Comparison of ENCODE assay signal across 22 cellular contexts in genomic region chr19:29630661-29631060, GRCh38. TPM values are rescaled to one million over a fixed set of nuclear protein-coding genes. Genes with fewer than 3 reads are reported as not detected.
DNase-seq lines count a peak whose midpoint lies in the region; ATAC-seq and TF ChIP-seq lines count a peak whose summit lies in the region.
"Had no signal": no experiment of that assay in that cellular context is flagged by ENCODE, and none has a peak within 500 bp of the region (broad histone marks: within the 10 kb centered on the region; RNA-seq: fewer than 3 reads in every experiment).

No MANE protein-coding gene starts in this region.

- H3K27ac Mint-ChIP-seq in neural progenitor cell, result peak overlapping the region; percentile 53
- H3K27ac Mint-ChIP-seq: WTC11 had no signal

- no peaks in the 10 kb centered on the region for H4K20me1 ChIP-seq in neural progenitor cell (ENCODE audit: low read depth)

- H3F3A ChIP-seq in neural progenitor cell (ENCODE audit: low read depth), result peaks cover 11% of the 10 kb centered on the region

- H3K9me3 ChIP-seq in neural progenitor cell (ENCODE audit: low read depth), result no peaks in the 10 kb centered on the region
- H3K9me3 ChIP-seq: body of pancreas, colonic mucosa, esophagus squamous epithelium, vagina had no signal

- DNase-seq in Daoy (ENCODE audit: low read depth) (peak; percentile 29), HCEC 1CT (peak; percentile 9), choroid plexus epithelial cell (ENCODE audit: low read depth) (peak; percentile 52), neural progenitor cell (ENCODE audit: low spot score) (no peak), activated T-cell treated with anti-CD3 and anti-CD28 coated beads for 4 hours (no peak), GM10266 (ENCODE audit: extremely low spot score) (no peak)
- DNase-seq: activated CD4-positive, alpha-beta T cell treated with anti-CD3 and anti-CD28 coated beads, Interleukin-2, amount 50 U/mL, for 48 hours; activated CD8-positive, alpha-beta memory T cell treated with anti-CD3 and anti-CD28 coated beads, Interleukin-2, amount 50 U/mL, for 48 hours; AML-193; body of pancreas; colonic mucosa; esophagus squamous epithelium; left colon; midbrain; NCI-H1694 treated with DMSO at 0.1 percent for 48 hours; NCI-H2171 treated with DMSO at 0.1 percent for 48 hours; NCI-H524 treated with DMSO at 0.1 percent for 48 hours had no signal

- no peaks in the 10 kb centered on the region for H3K36me3 Mint-ChIP-seq in neural progenitor cell
- H3K36me3 Mint-ChIP-seq: WTC11 had no signal

- no peak overlapping the region for H3K27ac ChIP-seq in neural progenitor cell
- H3K27ac ChIP-seq: body of pancreas, colonic mucosa, esophagus squamous epithelium, RWPE1, vagina had no signal

- H3K27me3 Mint-ChIP-seq in neural progenitor cell (ENCODE audit: insufficient read depth, low read depth), result peaks cover 10% of the 10 kb centered on the region

- no peak overlapping the region for H2AFZ ChIP-seq in neural progenitor cell (replicated peaks)

- H3K9me3 Mint-ChIP-seq in neural progenitor cell, result no peaks in the 10 kb centered on the region
- H3K9me3 Mint-ChIP-seq: nephron had no signal

- no peak for TF ChIP-seq CTCF in choroid plexus epithelial cell (conservative IDR thresholded peaks at IDR 0.05; ENCODE audit: low read depth, low read length)
- TF ChIP-seq CTCF in neural progenitor cell (IDR thresholded peaks at IDR 0.05), result no peak
- no peak for TF ChIP-seq CTCF in GM10266 (IDR thresholded peaks at IDR 0.05; ENCODE audit: control insufficient read depth, insufficient read depth, low read depth, missing control alignments)

- no peak overlapping the region for H3K9ac ChIP-seq in neural progenitor cell

- no peak overlapping the region for H3K4me2 ChIP-seq in neural progenitor cell

- no peak for ATAC-seq in GM21367 (IDR thresholded peaks at IDR 0.05; ENCODE audit: unreplicated experiment)
- ATAC-seq: body of pancreas, left colon, WTC11 had no signal

- H3K4me3 Mint-ChIP-seq in neural progenitor cell, result no peak overlapping the region
- H3K4me3 Mint-ChIP-seq: nephron, WTC11 had no signal

- H3K4me1 ChIP-seq in neural progenitor cell, result no peaks in the 10 kb centered on the region
- H3K4me1 ChIP-seq: colonic mucosa, esophagus squamous epithelium, vagina had no signal

- H3K4me1 Mint-ChIP-seq in neural progenitor cell, result peaks cover 11% of the 10 kb centered on the region
- H3K4me1 Mint-ChIP-seq: nephron, WTC11 had no signal

- no peaks in the 10 kb centered on the region for H3K27me3 ChIP-seq in neural progenitor cell
- H3K27me3 ChIP-seq: body of pancreas, colonic mucosa, esophagus squamous epithelium, vagina had no signal

- H3K36me3 ChIP-seq in neural progenitor cell, result no peaks in the 10 kb centered on the region
- H3K36me3 ChIP-seq: colonic mucosa, esophagus squamous epithelium, vagina had no signal

- H3K79me2 ChIP-seq in neural progenitor cell (ENCODE audit: low read depth), result no peaks in the 10 kb centered on the region

- H3K4me3 ChIP-seq in choroid plexus epithelial cell (ENCODE audit: low read depth, low read length) (no peak overlapping the region), neural progenitor cell (no peak overlapping the region)
- H3K4me3 ChIP-seq: body of pancreas, colonic mucosa, esophagus squamous epithelium, vagina had no signal

RNA-seq across cellular contexts. Expression of gene POP4, which starts 24.6 kb away (rescaled TPM):
- total RNA-seq in Daoy (2014; rRNA removed; shearing (Covaris generic)), result 129 and 169 TPM in 2 replicates
- total RNA-seq in neural progenitor cell (ENCODE audit: low replicate concordance), result 41.0 and 77.8 TPM in 2 replicates

RNA-seq across cellular contexts. Expression of gene PLEKHF1, which starts 34.6 kb away (rescaled TPM):
- 7.5 and 9.2 TPM in 2 replicates for total RNA-seq in Daoy (2014; rRNA removed; shearing (Covaris generic))
- 1.2 and 1.4 TPM in 2 replicates for total RNA-seq in neural progenitor cell (ENCODE audit: low replicate concordance)

Comparison
In these comparisons a context has a peak if more than half of its experiments do, and no peak if none do; other contexts are left out.
1. DNase-seq: peak in Daoy (single experiment), HCEC 1CT (single experiment) and choroid plexus epithelial cell (single experiment); none in neural progenitor cell (single experiment), activated T-cell treated with anti-CD3 and anti-CD28 coated beads for 4 hours (single experiment) and GM10266 (single experiment).